ENCODE assay signal across 8 cellular contexts in genomic region chr5:142110046-142110531, GRCh38. TPM values are rescaled to one million over a fixed set of nuclear protein-coding genes. Genes with fewer than 3 reads are reported as not detected.
DNase-seq lines count a peak whose midpoint lies in the region; ATAC-seq and TF ChIP-seq lines count a peak whose summit lies in the region.

No MANE protein-coding gene starts in this region.

- H3K79me2 ChIP-seq in KMS-11 (ENCODE audit: insufficient read depth, low read depth) = peaks cover 60% of the 10 kb centered on the region

- H3K4me3 Mint-ChIP-seq in activated T-cell treated with anti-CD3 and anti-CD28 coated beads, Interleukin-2, amount 50 U/mL, for 72 hours = peak overlapping the region; percentile 97 to 98

- H3K4me3 ChIP-seq in KMS-11 (IDR thresholded peaks at IDR 0.05; ENCODE audit: insufficient read depth, low read depth, low read length) (no peak overlapping the region), heart right ventricle (peak overlapping the region; percentile 73 to 95 (median 85))

- H3K27me3 ChIP-seq in KMS-11 (ENCODE audit: insufficient read depth, low read depth) = no peaks in the 10 kb centered on the region
- no peaks in the 10 kb centered on the region for H3K27me3 ChIP-seq in heart right ventricle

- H3K27ac ChIP-seq in KMS-11 (peak overlapping the region; percentile 88), heart right ventricle (peak overlapping the region in 9 of 10 donors; percentile 97 to 100 (median 99))

- H3K36me3 ChIP-seq in KMS-11 (ENCODE audit: insufficient read depth) (no peaks in the 10 kb centered on the region), heart right ventricle (no peaks in the 10 kb centered on the region)

- intact Hi-C loops in heart right ventricle (cut with DNase I) = loop anchor here in 1 of 10 donors (5.0 kb wide), 1 partner anchor 48 kb away; no protein-coding TSS in a partner anchor

- no peaks in the 10 kb centered on the region for H4K20me1 ChIP-seq in KMS-11 (ENCODE audit: insufficient read depth)

- peaks cover 11 to 27% of the 10 kb centered on the region in 2 donors for H3K36me3 Mint-ChIP-seq in activated T-cell treated with anti-CD3 and anti-CD28 coated beads, Interleukin-2, amount 50 U/mL, for 72 hours (ENCODE audit: insufficient read depth in 2 of 2)

- H3K27me3 Mint-ChIP-seq in activated T-cell treated with anti-CD3 and anti-CD28 coated beads, Interleukin-2, amount 50 U/mL, for 72 hours (ENCODE audit: low read depth) = no peaks in the 10 kb centered on the region

- 1% methylated on average over 9 of the region's 9 CpGs for WGBS in heart right ventricle, 2 donors

- peak overlapping the region; percentile 57 for H2AFZ ChIP-seq in KMS-11 (ENCODE audit: low read depth)

- H3K9ac ChIP-seq in KMS-11 = peak overlapping the region; percentile 89

- ATAC-seq in activated T-cell treated with anti-CD3 and anti-CD28 coated beads, Interleukin-2, amount 50 U/mL, for 72 hours (replicated peaks in 1 of 2) = peak in 1 of 2 donors; percentile 18
- ATAC-seq in heart right ventricle (no peak), HG02642 (IDR thresholded peaks at IDR 0.05; ENCODE audit: poor library complexity, unreplicated experiment) (no peak)

- peak; percentile 19 for DNase-seq in DMS79 treated with DMSO at 0.1 percent for 48 hours (lab: John Stamatoyannopoulos, UW)
- no peak for DNase-seq in DMS79 (lab: John Stamatoyannopoulos, UW)
- peak; percentile 29 to 49 for DNase-seq in activated T-cell treated with anti-CD3 and anti-CD28 coated beads, Interleukin-2, amount 50 U/mL, for 72 hours
- DNase-seq in heart right ventricle = no peak
- peak; percentile 38 for DNase-seq in renal cortical epithelial cell (ENCODE audit: low read depth)
- DNase-seq in effector CD8-positive, alpha-beta T cell (lab: John Stamatoyannopoulos, UW) = no peak

- peak overlapping the region; percentile 97 for H3K27ac Mint-ChIP-seq in activated T-cell treated with anti-CD3 and anti-CD28 coated beads, Interleukin-2, amount 50 U/mL, for 72 hours

- H3K4me2 ChIP-seq in KMS-11 = peak overlapping the region; percentile 98

- H3K9me3 Mint-ChIP-seq in activated T-cell treated with anti-CD3 and anti-CD28 coated beads, Interleukin-2, amount 50 U/mL, for 72 hours = no peaks in the 10 kb centered on the region

- TF ChIP-seq CTCF in KMS-11 (conservative IDR thresholded peaks at IDR 0.05; ENCODE audit: low read depth, low read length) (0 out of 2 replicates have a peak, but pooled peaks have one; percentile 29), heart right ventricle (IDR thresholded peaks at IDR 0.05) (peak in 3 of 9 donors; percentile 8 to 21 (median 20))

- peaks cover 35% of the 10 kb centered on the region for H3K4me1 ChIP-seq in KMS-11 (ENCODE audit: low read depth, poor library complexity, severe bottlenecking)
- H3K4me1 ChIP-seq in heart right ventricle = peaks cover 0 to 73% (median 48%) of the 10 kb centered on the region in 9 donors

- H3K4me1 Mint-ChIP-seq in activated T-cell treated with anti-CD3 and anti-CD28 coated beads, Interleukin-2, amount 50 U/mL, for 72 hours (ENCODE audit: low read depth) = peaks cover 83% of the 10 kb centered on the region

- H3K9me3 ChIP-seq in heart right ventricle = no peaks in the 10 kb centered on the region

RNA-seq across cellular contexts. Expression of gene NDFIP1, which starts 1.5 kb away (rescaled TPM):
- total RNA-seq in activated T-cell treated with anti-CD3 and anti-CD28 coated beads, Interleukin-2, amount 50 U/mL, for 72 hours = 10 to 100 TPM; 63.1 to 73.1 TPM
- total RNA-seq in heart right ventricle (10 to 100 TPM; 52.7 to 67.4 (median 60.7) TPM), renal cortical epithelial cell (63.2 and 126 TPM in 2 replicates)
- polyA plus RNA-seq in heart right ventricle = 10 to 100 TPM; 25.2 to 52.8 TPM

Comparison
In these comparisons a context has a peak if more than half of its experiments do, and no peak if none do; other contexts are left out.
1. DNase-seq: peak in DMS79 treated with DMSO at 0.1 percent for 48 hours (single experiment), activated T-cell treated with anti-CD3 and anti-CD28 coated beads, Interleukin-2, amount 50 U/mL, for 72 hours (2 of 2) and renal cortical epithelial cell (single experiment); none in DMS79 (single experiment), heart right ventricle (0 of 2) and effector CD8-positive, alpha-beta T cell (single experiment).